11 cellular contexts compared by ENCODE assay signal in genomic region chr1:185284533-185285244, GRCh38. TPM values are rescaled to one million over a fixed set of nuclear protein-coding genes. Genes with fewer than 3 reads are reported as not detected.
DNase-seq lines count a peak whose midpoint lies in the region; ATAC-seq and TF ChIP-seq lines count a peak whose summit lies in the region.
"Had no signal": no experiment of that assay in that cellular context is flagged by ENCODE, and none has a peak within 500 bp of the region (broad histone marks: within the 10 kb centered on the region; RNA-seq: fewer than 3 reads in every experiment).

No MANE protein-coding gene starts in this region.

- POLR2A ChIA-PET in A673 (lab: Charles Lee; ENCODE audit: low non-redundant PET): no interaction called here
- POLR2A ChIA-PET in CD8-positive, alpha-beta memory T cell (lab: Charles Lee): no interaction called here

- peaks cover 0 to 4% of the 10 kb centered on the region in 2 donors for H3K27me3 Mint-ChIP-seq in CD8-positive, alpha-beta memory T cell
- H3K27me3 Mint-ChIP-seq in nephron progenitor cell (ENCODE audit: low read depth, poor library complexity): no peaks in the 10 kb centered on the region

- peaks cover 45 to 62% (median 59%) of the 10 kb centered on the region in 3 donors for H3K4me1 Mint-ChIP-seq in CD8-positive, alpha-beta memory T cell
- H3K4me1 Mint-ChIP-seq in nephron progenitor cell: no peaks in the 10 kb centered on the region

- no peaks in the 10 kb centered on the region for H3K36me3 ChIP-seq in A673 (ENCODE audit: insufficient read depth, low read length, poor library complexity, severe bottlenecking)
- H3K36me3 ChIP-seq in CD8-positive, alpha-beta memory T cell (ENCODE audit: insufficient read depth, low read length): no peaks in the 10 kb centered on the region
- peaks cover 0 to 7% (median 0%) of the 10 kb centered on the region in 4 donors for H3K36me3 ChIP-seq in sigmoid colon

- H3K27ac ChIP-seq in A673 (ENCODE audit: low read depth, low read length, poor library complexity, severe bottlenecking) (no peak overlapping the region), sigmoid colon (no peak overlapping the region)
- peak overlapping the region; percentile 0 for H3K27ac ChIP-seq in CD8-positive, alpha-beta memory T cell (ENCODE audit: low read depth, low read length)
- H3K27ac ChIP-seq: PC-9 had no signal

- TF ChIP-seq CTCF in A673 (conservative IDR thresholded peaks at IDR 0.05; ENCODE audit: low read depth, low read length) (no peak), sigmoid colon (IDR thresholded peaks at IDR 0.05) (no peak), nephron progenitor cell (IDR thresholded peaks at IDR 0.05) (no peak)

- H3K9me3 ChIP-seq in A673 (ENCODE audit: low read depth, low read length, poor library complexity, severe bottlenecking) (no peaks in the 10 kb centered on the region), sigmoid colon (no peaks in the 10 kb centered on the region)
- no peaks in the 10 kb centered on the region for H3K9me3 ChIP-seq in CD8-positive, alpha-beta memory T cell (ENCODE audit: low read length)

- H3K4me3 Mint-ChIP-seq in CD8-positive, alpha-beta memory T cell: no peak overlapping the region
- H3K4me3 Mint-ChIP-seq in nephron progenitor cell: no peak overlapping the region

- no peak for TF ChIP-seq POLR2A in sigmoid colon (IDR thresholded peaks at IDR 0.05)

- CTCF ChIA-PET in A673 (lab: Charles Lee): no interaction called here
- CTCF ChIA-PET in CD8-positive, alpha-beta memory T cell (lab: Charles Lee): no interaction called here

- peaks cover 6 to 12% (median 10%) of the 10 kb centered on the region in 3 donors for H3K36me3 Mint-ChIP-seq in CD8-positive, alpha-beta memory T cell
- H3K36me3 Mint-ChIP-seq in nephron progenitor cell (ENCODE audit: low read depth): peaks cover 25% of the 10 kb centered on the region

- DNase-seq in A673 (ENCODE audit: low spot score) (peak; percentile 28), UCSD-AML1 (lab: John Stamatoyannopoulos, UW; ENCODE audit: unreplicated experiment) (peak; percentile 36), iris pigment epithelial cell (ENCODE audit: low read depth) (peak; percentile 8), sigmoid colon (no peak), HuH-7.5 (ENCODE audit: low spot score) (no peak), nephron progenitor cell (no peak)
- no peak for DNase-seq in CD8-positive, alpha-beta memory T cell
- DNase-seq: cortex of kidney, NCI-H2227 treated with DMSO at 0.1 percent for 48 hours, PC-9 had no signal

- peak overlapping the region in 5 of 8 donors; percentile 14 to 48 (median 23) for H3K27ac Mint-ChIP-seq in CD8-positive, alpha-beta memory T cell
- no peak overlapping the region for H3K27ac Mint-ChIP-seq in nephron progenitor cell

- H3K4me1 ChIP-seq in A673 (ENCODE audit: insufficient read depth, low read length, poor library complexity, severe bottlenecking): no peaks in the 10 kb centered on the region
- H3K4me1 ChIP-seq in CD8-positive, alpha-beta memory T cell (ENCODE audit: insufficient read depth, low read length): peaks cover 64% of the 10 kb centered on the region
- peaks cover 0 to 13% (median 10%) of the 10 kb centered on the region in 4 donors for H3K4me1 ChIP-seq in sigmoid colon

- H3K27me3 ChIP-seq in A673 (replicated peaks; ENCODE audit: insufficient read depth, low read depth, low read length, poor library complexity): no peaks in the 10 kb centered on the region
- H3K27me3 ChIP-seq in CD8-positive, alpha-beta memory T cell (ENCODE audit: insufficient read depth, low read length, poor library complexity, severe bottlenecking): no peaks in the 10 kb centered on the region
- no peaks in the 10 kb centered on the region for H3K27me3 ChIP-seq in sigmoid colon

- H3K9me3 Mint-ChIP-seq in CD8-positive, alpha-beta memory T cell: peaks cover 0 to 9% (median 0%) of the 10 kb centered on the region in 5 donors
- peaks cover 3% of the 10 kb centered on the region for H3K9me3 Mint-ChIP-seq in nephron progenitor cell

- no peak for ATAC-seq in HG03095 (IDR thresholded peaks at IDR 0.05; ENCODE audit: unreplicated experiment)

- intact Hi-C loops in A673 (cut with micrococcal nuclease; ENCODE audit: unreplicated experiment): no loop called here
- intact Hi-C loops in sigmoid colon (cut with DNase I): no loop called here

- H3K4me3 ChIP-seq in A673 (ENCODE audit: low read depth, low read length, poor library complexity, severe bottlenecking): no peak overlapping the region
- no peak overlapping the region for H3K4me3 ChIP-seq in CD8-positive, alpha-beta memory T cell (ENCODE audit: low read length)
- H3K4me3 ChIP-seq in sigmoid colon: no peak overlapping the region
- H3K4me3 ChIP-seq: PC-9 had no signal

- WGBS in sigmoid colon, 2 donors: 59 to 72% methylated on average over 2 of the region's 2 CpGs

- TF ChIP-seq EP300 in sigmoid colon (IDR thresholded peaks at IDR 0.05): no peak

- BruUV-seq in A673 (replicated peaks; lab: Mats Ljungman, UMichigan): no TSS peak

RNA-seq across cellular contexts. Expression of gene IVNS1ABP, which starts 32.4 kb away (rescaled TPM):
- total RNA-seq in A673 (2021): 221 and 263 TPM in 2 replicates
- total RNA-seq in CD8-positive, alpha-beta memory T cell: 100 to 1,000 TPM; 205 to 208 TPM
- polyA plus RNA-seq in CD8-positive, alpha-beta memory T cell: 51.7 TPM
- 10 to 100 TPM; 29.8 to 36.0 (median 31.2) TPM for total RNA-seq in sigmoid colon
- polyA plus RNA-seq in sigmoid colon: 10 to 100 TPM; 49.4 to 85.9 (median 57.3) TPM

Comparison
In these comparisons a context has a peak if more than half of its experiments do, and no peak if none do; other contexts are left out.
1. DNase-seq: peak in A673 (single experiment), UCSD-AML1 (single experiment) and iris pigment epithelial cell (single experiment); none in CD8-positive, alpha-beta memory T cell (0 of 5), sigmoid colon (single experiment), HuH-7.5 (single experiment) and nephron progenitor cell (single experiment).